ENCODE assay signal across 23 cellular contexts in genomic region chr2:184589261-184589660, GRCh38. TPM values are rescaled to one million over a fixed set of nuclear protein-coding genes. Genes with fewer than 3 reads are reported as not detected.
"Had no signal": no experiment of that assay in that cellular context is flagged by ENCODE, and none has a peak within 500 bp of the region (broad histone marks: within the 10 kb centered on the region; RNA-seq: fewer than 3 reads in every experiment).

No MANE protein-coding gene starts in this region.

- H3K27me3 ChIP-seq: SJSA1 had no signal

- H3K36me3 ChIP-seq: SJSA1 had no signal

- H3K4me1 ChIP-seq: SJSA1 had no signal

- H3K4me3 ChIP-seq: coronary artery, SJSA1 had no signal

- ATAC-seq: activated T-helper 17 cell treated with anti-CD3 and anti-CD28 coated beads, Interleukin-2, amount 50 U/mL, for 72 hours; PC-3 had no signal

- H3K9me3 ChIP-seq: SJSA1 had no signal

- H3K27ac ChIP-seq: coronary artery, SJSA1, VCaP had no signal

- DNase-seq: activated CD4-positive, alpha-beta memory T cell treated with anti-CD3 and anti-CD28 coated beads, Interleukin-2, amount 10 ng/mL, durations not matched to agents 7 days and 5 days; activated CD4-positive, alpha-beta T cell treated with anti-CD3 and anti-CD28 coated beads, Interleukin-2, amount 10 ng/mL, durations not matched to agents 7 days and 5 days; activated CD4-positive, CD25-positive, alpha-beta regulatory T cell; activated gamma-delta T cell; activated naive CD4-positive, alpha-beta T cell treated with anti-CD3 and anti-CD28 coated beads, Interleukin-2, amount 10 ng/mL, durations not matched to agents 7 days and 5 days; activated naive CD8-positive, alpha-beta T cell treated with anti-CD3 and anti-CD28 coated beads for 36 hours; activated T-cell treated with anti-CD3 and anti-CD28 coated beads for 4 hours; activated T-cell treated with anti-CD3 and anti-CD28 coated beads, Interleukin-2, amount 50 U/mL, for 48 hours; anterior cingulate cortex; cerebellar nuclear complex; NCI-H1105; NCI-H1436; NCI-H1694 treated with DMSO at 0.1 percent for 48 hours; NCI-H2029 treated with DMSO at 0.1 percent for 48 hours; NCI-H524; PC-3; SHP77 had no signal

RNA-seq across cellular contexts. Expression of gene ZNF804A, which starts 9.1 kb away (rescaled TPM):
- total RNA-seq: activated CD4-positive, alpha-beta memory T cell treated with anti-CD3 and anti-CD28 coated beads, Interleukin-2, amount 10 ng/mL, durations not matched to agents 7 days and 5 days; activated CD4-positive, alpha-beta T cell treated with anti-CD3 and anti-CD28 coated beads, Interleukin-2, amount 10 ng/mL, durations not matched to agents 7 days and 5 days; activated CD8-positive, alpha-beta memory T cell treated with anti-CD3 and anti-CD28 coated beads for 36 hours; activated naive CD8-positive, alpha-beta T cell treated with anti-CD3 and anti-CD28 coated beads for 36 hours; activated T-helper 17 cell treated with anti-CD3 and anti-CD28 coated beads, Interleukin-2, amount 50 U/mL, for 72 hours; cardiac septum had no signal
